In the genomic region with DNA sequence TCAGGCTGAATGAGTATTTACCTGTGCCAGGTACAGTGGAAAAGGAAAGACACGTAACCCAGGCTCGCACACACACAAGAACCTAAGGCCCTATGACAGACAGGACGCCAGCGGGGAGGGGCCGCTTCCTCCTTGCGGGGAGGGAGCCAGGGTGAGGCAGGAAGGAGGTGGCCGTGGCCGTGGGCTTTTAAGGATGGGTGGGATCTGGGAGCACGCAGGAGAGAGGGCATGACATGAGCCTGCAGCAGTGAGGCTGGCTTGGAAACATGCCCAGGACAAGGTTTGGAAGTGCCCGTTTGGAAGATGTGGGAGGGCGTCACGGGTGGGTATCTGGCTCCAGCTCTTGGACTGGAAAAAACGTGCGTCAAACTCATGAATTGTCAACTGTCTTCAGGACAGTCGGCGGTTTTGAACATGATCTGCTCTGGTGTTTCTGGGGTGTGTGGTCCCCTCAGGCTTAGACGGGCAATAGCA, we compare ENCODE assay signal across 8 cellular contexts. TPM values are rescaled to one million over a fixed set of nuclear protein-coding genes. Genes with fewer than 3 reads are reported as not detected.
DNase-seq lines count a peak whose midpoint lies in the region; ATAC-seq and TF ChIP-seq lines count a peak whose summit lies in the region.

No MANE protein-coding gene starts in this region.

- DNase-seq in CD8-positive, alpha-beta T cell: peak in 6 of 7 experiments; percentile 45 to 78 (median 68)
- DNase-seq in activated B cell treated with CpG ODN at 0.5 μM for 24 hours (peak; percentile 40), NOMO-1 treated with dmso at 0.1 percent for 144 hours (lab: John Stamatoyannopoulos, UW; ENCODE audit: unreplicated experiment) (no peak), HuH-7.5 (ENCODE audit: low spot score) (no peak), NCI-H748 treated with DMSO at 0.1 percent for 48 hours (lab: John Stamatoyannopoulos, UW) (no peak)
- peak; percentile 60 for DNase-seq in effector CD4-positive, alpha-beta T cell

- peaks cover 50% of the 10 kb centered on the region for H3K4me1 Mint-ChIP-seq in CD8-positive, alpha-beta T cell (ENCODE audit: low read depth)
- peaks cover 72% of the 10 kb centered on the region for H3K4me1 Mint-ChIP-seq in activated B cell treated with CpG ODN at 0.5 μM for 24 hours

- H3K79me2 ChIP-seq in parathyroid adenoma: peaks cover 25% of the 10 kb centered on the region

- H2AFZ ChIP-seq in parathyroid adenoma: no peak overlapping the region

- peak overlapping the region; percentile 51 for H3K4me3 ChIP-seq in CD8-positive, alpha-beta T cell (ENCODE audit: low read depth, low read length)
- H3K4me3 ChIP-seq in parathyroid adenoma (ENCODE audit: low read depth, low read length): no peak overlapping the region

- no peaks in the 10 kb centered on the region for H3K9me3 ChIP-seq in CD8-positive, alpha-beta T cell (ENCODE audit: low read length)
- H3K9me3 ChIP-seq in parathyroid adenoma (ENCODE audit: control insufficient read depth, low read length): no peaks in the 10 kb centered on the region

- no peaks in the 10 kb centered on the region for H3K36me3 ChIP-seq in CD8-positive, alpha-beta T cell (ENCODE audit: insufficient read depth, low read length)
- no peaks in the 10 kb centered on the region for H3K36me3 ChIP-seq in parathyroid adenoma (ENCODE audit: control insufficient read depth, insufficient read depth, low read length)

- H3K4me2 ChIP-seq in parathyroid adenoma (ENCODE audit: low read length): no peak overlapping the region

- H3K9me3 Mint-ChIP-seq in CD8-positive, alpha-beta T cell: no peaks in the 10 kb centered on the region
- H3K9me3 Mint-ChIP-seq in activated B cell treated with CpG ODN at 0.5 μM for 24 hours: no peaks in the 10 kb centered on the region

- CTCF ChIA-PET in CD8-positive, alpha-beta T cell (lab: Charles Lee): interaction anchor here (0.7 to 1.6 kb wide), 7 partner anchors 8 to 323 kb away, joined by 3 to 7 read pairs (median 4); partner anchors contain the start of genes CHAF1A and SH3GL1
- CTCF ChIA-PET in activated B cell treated with CpG ODN at 0.5 μM for 24 hours (lab: Charles Lee): interaction anchor here (1.3 to 2.0 kb wide), 2 partner anchors 20 to 22 kb away, joined by 3 to 7 read pairs; partner anchors contain the start of genes CHAF1A and SH3GL1

- H3K4me3 Mint-ChIP-seq in CD8-positive, alpha-beta T cell: peak overlapping the region; percentile 79
- peak overlapping the region; percentile 77 for H3K4me3 Mint-ChIP-seq in activated B cell treated with CpG ODN at 0.5 μM for 24 hours

- H3K36me3 Mint-ChIP-seq in CD8-positive, alpha-beta T cell: peaks cover 9% of the 10 kb centered on the region
- peaks cover 10% of the 10 kb centered on the region for H3K36me3 Mint-ChIP-seq in activated B cell treated with CpG ODN at 0.5 μM for 24 hours (ENCODE audit: low read depth)

- peak; percentile 85 for ATAC-seq in CD8-positive, alpha-beta T cell
- ATAC-seq in activated B cell treated with CpG ODN at 0.5 μM for 24 hours (ENCODE audit: low read depth) (peak; percentile 34), GM21576 (IDR thresholded peaks at IDR 0.05; ENCODE audit: unreplicated experiment) (no peak)

- no peak for TF ChIP-seq CTCF in CD8-positive, alpha-beta T cell (IDR thresholded peaks at IDR 0.05)
- TF ChIP-seq CTCF in activated B cell treated with CpG ODN at 0.5 μM for 24 hours (IDR thresholded peaks at IDR 0.05) (no peak), parathyroid adenoma (IDR thresholded peaks at IDR 0.05) (no peak)

- H3K9ac ChIP-seq in parathyroid adenoma: no peak overlapping the region

- peak overlapping the region; percentile 93 for H3K27ac Mint-ChIP-seq in CD8-positive, alpha-beta T cell
- H3K27ac Mint-ChIP-seq in activated B cell treated with CpG ODN at 0.5 μM for 24 hours: peak overlapping the region; percentile 83

- H3K27ac ChIP-seq in CD8-positive, alpha-beta T cell (ENCODE audit: low read depth, low read length): peak overlapping the region; percentile 66
- peak overlapping the region; percentile 63 for H3K27ac ChIP-seq in parathyroid adenoma

- POLR2A ChIA-PET in CD8-positive, alpha-beta T cell (lab: Charles Lee): interaction anchor here (1.0 to 1.5 kb wide), 2 partner anchors 13 to 20 kb away, joined by 4 to 8 read pairs; partner anchors contain the start of gene SH3GL1
- POLR2A ChIA-PET in activated B cell treated with CpG ODN at 0.5 μM for 24 hours (lab: Charles Lee): interaction anchor here (0.6 to 1.4 kb wide), 6 partner anchors 10 to 91 kb away, joined by 3 to 4 read pairs (median 3); no protein-coding TSS in a partner anchor

- peaks cover 52% of the 10 kb centered on the region for H3K4me1 ChIP-seq in CD8-positive, alpha-beta T cell (ENCODE audit: insufficient read depth, low read length)
- H3K4me1 ChIP-seq in parathyroid adenoma: peaks cover 49% of the 10 kb centered on the region

- no peaks in the 10 kb centered on the region for H3K27me3 ChIP-seq in CD8-positive, alpha-beta T cell (ENCODE audit: insufficient read depth, low read length)
- no peaks in the 10 kb centered on the region for H3K27me3 ChIP-seq in parathyroid adenoma (ENCODE audit: control insufficient read depth, insufficient read depth, low read length)

- intact Hi-C loops in CD8-positive, alpha-beta T cell (cut with DNase I, micrococcal nuclease): loop anchor here in 1 of 2 experiments (1.0 kb wide), 1 partner anchor 19 kb away; no protein-coding TSS in a partner anchor
- intact Hi-C loops in activated B cell treated with CpG ODN at 0.5 μM for 24 hours (cut with micrococcal nuclease): no loop called here

- H3K27me3 Mint-ChIP-seq in CD8-positive, alpha-beta T cell (ENCODE audit: low read depth): no peaks in the 10 kb centered on the region
- H3K27me3 Mint-ChIP-seq in activated B cell treated with CpG ODN at 0.5 μM for 24 hours: no peaks in the 10 kb centered on the region

RNA-seq across cellular contexts. Expression of gene SH3GL1, which starts 20.1 kb away (rescaled TPM):
- 10 to 100 TPM; 35.0 to 38.1 TPM for total RNA-seq in CD8-positive, alpha-beta T cell
- total RNA-seq in activated B cell treated with CpG ODN at 0.5 μM for 24 hours: 33.8 and 43.7 TPM in 2 replicates

RNA-seq across cellular contexts. Expression of gene CHAF1A, which starts 22.1 kb away (rescaled TPM):
- 10 to 100 TPM; 26.3 to 28.1 TPM for total RNA-seq in CD8-positive, alpha-beta T cell
- 13.9 and 19.2 TPM in 2 replicates for total RNA-seq in activated B cell treated with CpG ODN at 0.5 μM for 24 hours

RNA-seq across cellular contexts. Expression of gene MPND, which starts 36.9 kb away (rescaled TPM):
- 10 to 100 TPM in 1 of 2 experiments, 1 to 10 TPM in 1; 7.3 to 10.4 TPM for total RNA-seq in CD8-positive, alpha-beta T cell
- total RNA-seq in activated B cell treated with CpG ODN at 0.5 μM for 24 hours: 25.2 and 29.8 TPM in 2 replicates

RNA-seq across cellular contexts. Expression of gene STAP2, which starts 41.7 kb away (rescaled TPM):
- total RNA-seq in CD8-positive, alpha-beta T cell: under 1 TPM; 0.65 to 0.97 TPM
- total RNA-seq in activated B cell treated with CpG ODN at 0.5 μM for 24 hours: 1.1 and 1.3 TPM in 2 replicates

Comparison
In these comparisons a context has a peak if more than half of its experiments do, and no peak if none do; other contexts are left out.
1. DNase-seq: peak in CD8-positive, alpha-beta T cell (6 of 7), activated B cell treated with CpG ODN at 0.5 μM for 24 hours (single experiment) and effector CD4-positive, alpha-beta T cell (single experiment); none in NOMO-1 treated with dmso at 0.1 percent for 144 hours (single experiment), HuH-7.5 (single experiment) and NCI-H748 treated with DMSO at 0.1 percent for 48 hours (single experiment).